ENCODE assay signal across 8 cellular contexts in genomic region chr9:35162605-35163315, GRCh38. TPM values are rescaled to one million over a fixed set of nuclear protein-coding genes. Genes with fewer than 3 reads are reported as not detected.
DNase-seq lines count a peak whose midpoint lies in the region; ATAC-seq, FAIRE-seq and TF ChIP-seq lines count a peak whose summit lies in the region.

No MANE protein-coding gene starts in this region.

- peak overlapping the region; percentile 85 for H3K9ac ChIP-seq in endothelial cell of umbilical vein (replicated peaks; ENCODE audit: extremely low read depth, insufficient read depth, low read length)

- H3F3A ChIP-seq in GM23338 (replicated peaks; ENCODE audit: low read depth): 0 out of 2 replicates have a peak, but pooled peaks cover 3% of the 10 kb centered on the region
- no peaks in the 10 kb centered on the region for H3F3A ChIP-seq in PC-9 (ENCODE audit: insufficient read depth, low read depth)

- TF ChIP-seq CTCF in GM23338 (conservative IDR thresholded peaks at IDR 0.05; ENCODE audit: low read depth in 2 of 2) (no peak), PC-9 (conservative IDR thresholded peaks at IDR 0.05) (no peak), endothelial cell of umbilical vein (IDR thresholded peaks at IDR 0.05; ENCODE audit: extremely low read depth in 1 of 2, insufficient read depth in 1 of 2, low read depth in 1 of 2, low read length in 2 of 2) (no peak)

- no peaks in the 10 kb centered on the region; the same call in 2 of the 3 replicates for H3K36me3 Mint-ChIP-seq in GM23338 (ENCODE audit: low read depth)

- no peak for FAIRE-seq in endothelial cell of umbilical vein (lab: Jason Lieb, UNC)

- H3K4me3 ChIP-seq in GM23338 (peak overlapping the region; percentile 85), PC-9 (peak overlapping the region; percentile 51; the same call in 1 of the 2 replicates), endothelial cell of umbilical vein (replicated peaks in 1 of 3; ENCODE audit: insufficient read depth in 1 of 3, low read depth in 1 of 3, low read length in 3 of 3) (peak overlapping the region; percentile 86 to 95 (median 94)), neuron (ENCODE audit: low read length) (peak overlapping the region; percentile 79)

- H3K36me3 ChIP-seq in GM23338 (ENCODE audit: insufficient read depth): no peaks in the 10 kb centered on the region
- no peaks in the 10 kb centered on the region for H3K36me3 ChIP-seq in PC-9 (ENCODE audit: low read depth)
- no peaks in the 10 kb centered on the region for H3K36me3 ChIP-seq in endothelial cell of umbilical vein (ENCODE audit: control insufficient read depth in 2 of 2, extremely low read depth in 1 of 2, insufficient read depth in 2 of 2, low read length in 2 of 2)
- no peaks in the 10 kb centered on the region for H3K36me3 ChIP-seq in neuron (ENCODE audit: insufficient read depth, low read length)

- H3K27me3 ChIP-seq in GM23338 (ENCODE audit: insufficient read depth) (no peaks in the 10 kb centered on the region), PC-9 (ENCODE audit: insufficient read depth, low read depth) (no peaks in the 10 kb centered on the region), endothelial cell of umbilical vein (ENCODE audit: control insufficient read depth in 2 of 2, insufficient read depth in 2 of 2, low read length in 2 of 2) (no peaks in the 10 kb centered on the region), neuron (ENCODE audit: insufficient read depth, low read length) (no peaks in the 10 kb centered on the region)

- H3K9me3 ChIP-seq in PC-9 (ENCODE audit: insufficient read depth, low read depth) (no peaks in the 10 kb centered on the region), endothelial cell of umbilical vein (replicated peaks; ENCODE audit: control insufficient read depth, insufficient read depth, low read length) (no peaks in the 10 kb centered on the region), neuron (ENCODE audit: low read length) (no peaks in the 10 kb centered on the region)

- POLR2A ChIA-PET in PC-9 (lab: Charles Lee; ENCODE audit: unreplicated experiment) (no interaction called here), endothelial cell of umbilical vein (lab: Charles Lee) (interaction anchor here (1.3 to 1.5 kb wide), 2 partner anchors 47 to 49 kb away, joined by 6 to 7 read pairs; partner anchors contain the start of gene ATOSB)

- H3K79me2 ChIP-seq in GM23338 (replicated peaks; ENCODE audit: insufficient read depth) (peaks cover 53% of the 10 kb centered on the region), PC-9 (ENCODE audit: low read depth) (no peaks in the 10 kb centered on the region), endothelial cell of umbilical vein (ENCODE audit: control insufficient read depth, insufficient read depth, low read length) (peaks cover 34% of the 10 kb centered on the region)

- intact Hi-C loops in PC-9 (cut with micrococcal nuclease; ENCODE audit: unreplicated experiment): no loop called here
- intact Hi-C loops in endothelial cell of umbilical vein (cut with micrococcal nuclease): loop anchor here (1.0 to 10.0 kb wide), 3 partner anchors 46 to 172 kb away; no protein-coding TSS in a partner anchor

- H2AFZ ChIP-seq in GM23338 (peak overlapping the region; percentile 94), PC-9 (peak overlapping the region; percentile 72), endothelial cell of umbilical vein (ENCODE audit: low read depth, low read length) (peak overlapping the region; percentile 95), neuron (ENCODE audit: low read depth, low read length) (peak overlapping the region; percentile 91)

- H3K9me1 ChIP-seq in endothelial cell of umbilical vein (replicated peaks; ENCODE audit: control insufficient read depth, extremely low read depth, insufficient read depth, low read length): peaks cover 2% of the 10 kb centered on the region

- ATAC-seq in GM23338 (no peak; the same call in 2 of the 3 replicates), GM19035 (IDR thresholded peaks at IDR 0.05; ENCODE audit: unreplicated experiment) (no peak), GM21526 (IDR thresholded peaks at IDR 0.05; ENCODE audit: low FRiP score, unreplicated experiment) (no peak)

- H3K27ac Mint-ChIP-seq in GM23338: peak overlapping the region; percentile 35; the same call in 1 of the 2 replicates

- H3K9me3 Mint-ChIP-seq in GM23338: no peaks in the 10 kb centered on the region

- CTCF ChIA-PET in PC-9 (lab: Charles Lee) (no interaction called here), endothelial cell of umbilical vein (lab: Charles Lee) (interaction anchor here (0.6 to 3.1 kb wide), 11 partner anchors 9 to 391 kb away, joined by 3 to 39 read pairs (median 5); partner anchors contain the start of genes ATOSB and PIGO)

- dilution Hi-C loops in endothelial cell of umbilical vein (cut with MboI; ENCODE audit: extremely low pct_ligation_motif_present, low sequenced_read_pairs): no loop called here

- peak overlapping the region; percentile 89 for H3K4me3 Mint-ChIP-seq in GM23338

- BruUV-seq in PC-9 (replicated peaks; lab: Mats Ljungman, UMichigan) (no TSS peak), endothelial cell of umbilical vein (replicated peaks; lab: Mats Ljungman, UMichigan) (TSS peak; percentile 27)

- H3K4me1 Mint-ChIP-seq in GM23338: peaks cover 32% of the 10 kb centered on the region

- no peak for TF ChIP-seq POLR2A in endothelial cell of umbilical vein (IDR thresholded peaks at IDR 0.05; ENCODE audit: low read depth, low read length)

- peaks cover 5% of the 10 kb centered on the region for H3K27me3 Mint-ChIP-seq in GM23338 (ENCODE audit: insufficient read depth, low read depth, poor library complexity)

- H3K9me2 ChIP-seq in GM23338 (ENCODE audit: insufficient read depth) (no peaks in the 10 kb centered on the region), PC-9 (ENCODE audit: insufficient read depth) (no peaks in the 10 kb centered on the region)

- DNase-seq in GM23338 (ENCODE audit: low spot score): peak; percentile 34
- DNase-seq in PC-9: no peak
- DNase-seq in endothelial cell of umbilical vein (ENCODE audit: low read depth, low spot score): peak; percentile 37
- DNase-seq in NK-92 treated with Interleukin-12 subunit alpha and Interleukin-12 subunit beta, amount 100 ng/mL, for 24 hours (lab: John Stamatoyannopoulos, UW): no peak
- no peak for DNase-seq in activated gamma-delta T cell (lab: John Stamatoyannopoulos, UW)

- H3K4me2 ChIP-seq in GM23338 (peak overlapping the region; percentile 90), PC-9 (peak overlapping the region; percentile 64), endothelial cell of umbilical vein (ENCODE audit: insufficient read depth, low read length) (peak overlapping the region; percentile 94)

- H3K27ac ChIP-seq in GM23338 (ENCODE audit: low read depth): peak overlapping the region; percentile 76; the same call in 1 of the 2 replicates
- H3K27ac ChIP-seq in PC-9: no peak overlapping the region
- H3K27ac ChIP-seq in endothelial cell of umbilical vein (ENCODE audit: insufficient read depth, low read depth, low read length): peak overlapping the region; percentile 70

- H3K4me1 ChIP-seq in GM23338 (ENCODE audit: insufficient read depth): peaks cover 26% of the 10 kb centered on the region
- no peaks in the 10 kb centered on the region for H3K4me1 ChIP-seq in PC-9 (replicated peaks; ENCODE audit: insufficient read depth)
- H3K4me1 ChIP-seq in endothelial cell of umbilical vein (ENCODE audit: control insufficient read depth, extremely low read depth, insufficient read depth, low read length): peaks cover 34% of the 10 kb centered on the region
- peaks cover 12% of the 10 kb centered on the region for H3K4me1 ChIP-seq in neuron (ENCODE audit: insufficient read depth, low read length)

- H4K20me1 ChIP-seq in GM23338 (replicated peaks; ENCODE audit: insufficient read depth) (peaks cover 5% of the 10 kb centered on the region; the same call in 1 of the 2 replicates), PC-9 (ENCODE audit: insufficient read depth) (no peaks in the 10 kb centered on the region), endothelial cell of umbilical vein (replicated peaks; ENCODE audit: control insufficient read depth, extremely low read depth, insufficient read depth, low read length) (no peaks in the 10 kb centered on the region)

RNA-seq across cellular contexts. Expression of gene UNC13B, which starts 1.0 kb away (rescaled TPM):
- 44.9 and 52.1 TPM in 2 replicates for total RNA-seq in GM23338 (2014; rRNA removed; shearing (Covaris generic))
- polyA plus RNA-seq in GM23338 (2016; fragmentation: Nextera tagmentation; extraction: Ambion mirVana) (8.0 and 8.7 TPM in 2 replicates), endothelial cell of umbilical vein (27.3 and 30.1 TPM in 2 replicates)
- total RNA-seq in PC-9 (2021) (not detected in 2 replicates), endothelial cell of umbilical vein (44.2 and 46.2 TPM in 2 replicates)
- 28.1 and 31.0 TPM in 2 replicates for polyA plus RNA-seq in endothelial cell of umbilical vein (2011; cell fraction: cytosol; rRNA removed)
- polyA plus RNA-seq in endothelial cell of umbilical vein (2011; cell fraction: nucleus; rRNA removed): 94.9 and 99.0 TPM in 2 replicates
- polyA plus RNA-seq in endothelial cell of umbilical vein (2012): 31.9 and 37.7 TPM in 2 replicates
- 81.9 and 82.7 TPM in 2 replicates for polyA minus RNA-seq in endothelial cell of umbilical vein
- 17.8 TPM for polyA minus RNA-seq in endothelial cell of umbilical vein (2011; cell fraction: cytosol; rRNA and poly(A)+ RNA removed)
- 44.1 and 58.2 TPM in 2 replicates for polyA minus RNA-seq in endothelial cell of umbilical vein (2011; cell fraction: nucleus; rRNA and poly(A)+ RNA removed)

RNA-seq across cellular contexts. Expression of gene ATOSB, which starts 47.1 kb away (rescaled TPM):
- total RNA-seq in GM23338 (2014; rRNA removed; shearing (Covaris generic)): 3.1 and 6.1 TPM in 2 replicates
- 2.2 and 2.3 TPM in 2 replicates for polyA plus RNA-seq in GM23338 (2016; fragmentation: Nextera tagmentation; extraction: Ambion mirVana)
- 7.1 and 10.5 TPM in 2 replicates for total RNA-seq in PC-9 (2021)
- 34.7 and 39.4 TPM in 2 replicates for total RNA-seq in endothelial cell of umbilical vein
- 58.0 and 69.6 TPM in 2 replicates for polyA plus RNA-seq in endothelial cell of umbilical vein
- polyA plus RNA-seq in endothelial cell of umbilical vein (2011; cell fraction: cytosol; rRNA removed): 40.5 and 44.3 TPM in 2 replicates
- polyA plus RNA-seq in endothelial cell of umbilical vein (2011; cell fraction: nucleus; rRNA removed): 63.3 and 68.1 TPM in 2 replicates
- polyA plus RNA-seq in endothelial cell of umbilical vein (2012): 39.3 and 47.8 TPM in 2 replicates
- polyA minus RNA-seq in endothelial cell of umbilical vein: 36.1 and 38.5 TPM in 2 replicates
- 3.2 TPM for polyA minus RNA-seq in endothelial cell of umbilical vein (2011; cell fraction: cytosol; rRNA and poly(A)+ RNA removed)
- 13.1 and 14.2 TPM in 2 replicates for polyA minus RNA-seq in endothelial cell of umbilical vein (2011; cell fraction: nucleus; rRNA and poly(A)+ RNA removed)

RNA-seq across cellular contexts. Expression of gene STOML2, which starts 59.8 kb away (rescaled TPM):
- total RNA-seq in GM23338 (2014; rRNA removed; shearing (Covaris generic)): 210 and 221 TPM in 2 replicates
- polyA plus RNA-seq in GM23338 (2016; fragmentation: Nextera tagmentation; extraction: Ambion mirVana) (109 and 114 TPM in 2 replicates), endothelial cell of umbilical vein (187 and 206 TPM in 2 replicates)
- total RNA-seq in PC-9 (2021) (109 and 122 TPM in 2 replicates), endothelial cell of umbilical vein (142 and 144 TPM in 2 replicates)
- 186 and 208 TPM in 2 replicates for polyA plus RNA-seq in endothelial cell of umbilical vein (2011; cell fraction: cytosol; rRNA removed)
- 142 and 153 TPM in 2 replicates for polyA plus RNA-seq in endothelial cell of umbilical vein (2011; cell fraction: nucleus; rRNA removed)
- polyA plus RNA-seq in endothelial cell of umbilical vein (2012): 155 and 168 TPM in 2 replicates
- polyA minus RNA-seq in endothelial cell of umbilical vein: 80.6 and 98.1 TPM in 2 replicates
- polyA minus RNA-seq in endothelial cell of umbilical vein (2011; cell fraction: cytosol; rRNA and poly(A)+ RNA removed): 36.0 TPM
- 21.5 and 27.6 TPM in 2 replicates for polyA minus RNA-seq in endothelial cell of umbilical vein (2011; cell fraction: nucleus; rRNA and poly(A)+ RNA removed)

Comparison
In these comparisons a context has a peak if more than half of its experiments do, and no peak if none do; other contexts are left out.
1. DNase-seq: peak in GM23338 (single experiment) and endothelial cell of umbilical vein (single experiment); none in PC-9 (0 of 2), NK-92 treated with Interleukin-12 subunit alpha and Interleukin-12 subunit beta, amount 100 ng/mL, for 24 hours (single experiment) and activated gamma-delta T cell (single experiment).
2. RNA of gene UNC13B, which starts 1.0 kb away (total RNA-seq): 44.9 to 52.1 TPM in GM23338 and 44.2 to 46.2 TPM in endothelial cell of umbilical vein; not detected in PC-9; every median in the first group is over 10 times any median in the second.
3. Peak in every context shown above with its lines, with median percentiles within 50 percentile points of each other: H2AFZ ChIP-seq, H3K4me2 ChIP-seq and H3K4me3 ChIP-seq.